Comparison of ENCODE assay signal across 13 cellular contexts in the genomic region with DNA sequence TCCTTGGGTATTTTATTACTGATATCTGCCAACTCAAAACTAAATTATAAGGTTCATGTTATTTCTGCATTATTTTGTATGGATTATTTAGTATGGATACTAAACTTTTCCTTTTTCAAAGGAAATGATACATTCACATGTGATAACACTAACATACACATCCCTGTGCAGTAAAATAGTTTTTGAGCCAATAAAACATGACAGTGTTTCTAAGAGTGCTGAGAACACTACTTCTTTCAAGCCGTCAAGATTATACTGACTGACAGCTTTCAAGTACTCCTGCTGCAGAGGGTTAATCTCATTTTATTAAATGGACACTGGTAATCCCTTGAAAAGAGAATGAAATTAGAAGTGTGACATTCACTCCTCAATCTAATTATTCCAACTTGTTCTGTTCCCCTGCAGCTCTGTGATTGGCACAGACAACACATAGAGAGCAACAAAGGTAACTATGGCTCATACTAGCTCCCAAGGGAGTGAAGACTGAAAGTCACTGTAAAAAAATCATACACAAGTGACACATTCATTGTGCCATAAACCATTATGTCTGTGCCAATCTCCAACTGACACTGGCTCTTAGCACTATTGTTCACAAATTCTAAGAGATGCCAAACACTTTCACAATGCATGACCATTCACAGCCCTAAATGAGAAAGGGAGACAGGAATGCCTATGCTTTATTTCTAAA.
DNase-seq lines count a peak whose midpoint lies in the region; TF ChIP-seq lines count a peak whose summit lies in the region.
"Had no signal": no experiment of that assay in that cellular context is flagged by ENCODE, and none has a peak within 500 bp of the region (broad histone marks: within the 10 kb centered on the region; RNA-seq: fewer than 3 reads in every experiment).

No MANE protein-coding gene starts in this region.

- H3F3A ChIP-seq in neural progenitor cell (ENCODE audit: low read depth): peaks cover 22% of the 10 kb centered on the region

- TF ChIP-seq CTCF in NB4 (IDR thresholded peaks at IDR 0.05; ENCODE audit: low read depth, low read length): no peak
- TF ChIP-seq CTCF in neural progenitor cell (IDR thresholded peaks at IDR 0.05): no peak
- TF ChIP-seq CTCF in stomach (IDR thresholded peaks at IDR 0.05): no peak
- TF ChIP-seq CTCF in BE2C (IDR thresholded peaks at IDR 0.05; ENCODE audit: low read depth, low read length): no peak

- H2AFZ ChIP-seq in neural progenitor cell (replicated peaks): no peak overlapping the region
- H2AFZ ChIP-seq: parathyroid adenoma had no signal

- H3K36me3 Mint-ChIP-seq in neural progenitor cell: peaks cover 14% of the 10 kb centered on the region

- no peak overlapping the region for H3K9ac ChIP-seq in neural progenitor cell
- H3K9ac ChIP-seq: parathyroid adenoma had no signal

- no peaks in the 10 kb centered on the region for H3K27me3 Mint-ChIP-seq in neural progenitor cell (ENCODE audit: insufficient read depth, low read depth)
- H3K27me3 Mint-ChIP-seq: effector memory CD8-positive, alpha-beta T cell had no signal

- no peak for TF ChIP-seq EP300 in stomach (IDR thresholded peaks at IDR 0.05)

- H3K9me3 Mint-ChIP-seq in neural progenitor cell: no peaks in the 10 kb centered on the region
- H3K9me3 Mint-ChIP-seq: effector memory CD8-positive, alpha-beta T cell had no signal

- H3K27me3 ChIP-seq in neural progenitor cell (no peaks in the 10 kb centered on the region), stomach (no peaks in the 10 kb centered on the region), BE2C (no peaks in the 10 kb centered on the region)
- H3K27me3 ChIP-seq: uterus had no signal

- intact Hi-C loops in stomach (cut with DNase I; ENCODE audit: low total_unique reads): no loop called here

- H3K9me3 ChIP-seq in neural progenitor cell (ENCODE audit: low read depth) (no peaks in the 10 kb centered on the region), stomach (no peaks in the 10 kb centered on the region), BE2C (no peaks in the 10 kb centered on the region)
- H3K9me3 ChIP-seq: uterus had no signal

- no peak overlapping the region for H3K4me3 Mint-ChIP-seq in neural progenitor cell
- H3K4me3 Mint-ChIP-seq: effector memory CD8-positive, alpha-beta T cell had no signal

- no peak overlapping the region for H3K4me3 ChIP-seq in NB4 (ENCODE audit: low read depth, low read length)
- no peak overlapping the region for H3K4me3 ChIP-seq in neural progenitor cell
- H3K4me3 ChIP-seq in stomach: no peak overlapping the region
- no peak overlapping the region for H3K4me3 ChIP-seq in BE2C (ENCODE audit: low read depth, low read length)
- H3K4me3 ChIP-seq: uterus had no signal

- H3K4me2 ChIP-seq in neural progenitor cell: peak overlapping the region; percentile 40

- H3K4me1 ChIP-seq in neural progenitor cell (peaks cover 49% of the 10 kb centered on the region), stomach (peaks cover 7 to 67% (median 36%) of the 10 kb centered on the region in 4 donors), BE2C (peaks cover 28% of the 10 kb centered on the region)
- H3K4me1 ChIP-seq: uterus had no signal

- TF ChIP-seq POLR2A in NB4 (IDR thresholded peaks at IDR 0.05; ENCODE audit: extremely low read depth, insufficient read length) (no peak), stomach (IDR thresholded peaks at IDR 0.05) (no peak)

- peaks cover 89% of the 10 kb centered on the region for H4K20me1 ChIP-seq in neural progenitor cell (ENCODE audit: low read depth)

- DNase-seq in EH (ENCODE audit: low read depth) (peak; percentile 7), NB4 (ENCODE audit: low read depth) (peak; percentile 53), caudate nucleus (lab: John Stamatoyannopoulos, UW) (peak in 18 of 61 donors; percentile 4 to 65 (median 39)), neural progenitor cell (ENCODE audit: low spot score) (peak; percentile 18), stomach (no peak), GDM1 (lab: John Stamatoyannopoulos, UW) (no peak), SW 1271 (lab: John Stamatoyannopoulos, UW) (no peak), BE2C (no peak)
- DNase-seq: activated naive CD4-positive, alpha-beta T cell; DMS 273 treated with DMSO at 0.1 percent for 48 hours; effector memory CD8-positive, alpha-beta T cell; uterus had no signal

- H3K27ac Mint-ChIP-seq in neural progenitor cell: no peak overlapping the region

- H3K36me3 ChIP-seq in neural progenitor cell (peaks cover 13% of the 10 kb centered on the region), stomach (peaks cover 10 to 25% (median 23%) of the 10 kb centered on the region in 4 donors), BE2C (peaks cover 17% of the 10 kb centered on the region)
- H3K36me3 ChIP-seq: uterus had no signal

- H3K4me1 Mint-ChIP-seq in neural progenitor cell: peaks cover 73% of the 10 kb centered on the region

- 61 to 78% (median 64%) methylated on average over 1 of the region's 1 CpG for WGBS in stomach, 5 donors

- peaks cover 59% of the 10 kb centered on the region for H3K79me2 ChIP-seq in neural progenitor cell (ENCODE audit: low read depth)
- H3K79me2 ChIP-seq: parathyroid adenoma had no signal

- H3K27ac ChIP-seq in caudate nucleus (ENCODE audit: low read depth, low read length) (peak overlapping the region; percentile 83), neural progenitor cell (no peak overlapping the region), stomach (no peak overlapping the region)
- H3K27ac ChIP-seq: parathyroid adenoma had no signal

Comparison
In these comparisons a context has a peak if more than half of its experiments do, and no peak if none do; other contexts are left out.
1. DNase-seq: peak in EH (single experiment), NB4 (single experiment) and neural progenitor cell (single experiment); none in stomach (single experiment), GDM1 (single experiment), SW 1271 (0 of 2) and BE2C (single experiment).